In the genomic region with DNA sequence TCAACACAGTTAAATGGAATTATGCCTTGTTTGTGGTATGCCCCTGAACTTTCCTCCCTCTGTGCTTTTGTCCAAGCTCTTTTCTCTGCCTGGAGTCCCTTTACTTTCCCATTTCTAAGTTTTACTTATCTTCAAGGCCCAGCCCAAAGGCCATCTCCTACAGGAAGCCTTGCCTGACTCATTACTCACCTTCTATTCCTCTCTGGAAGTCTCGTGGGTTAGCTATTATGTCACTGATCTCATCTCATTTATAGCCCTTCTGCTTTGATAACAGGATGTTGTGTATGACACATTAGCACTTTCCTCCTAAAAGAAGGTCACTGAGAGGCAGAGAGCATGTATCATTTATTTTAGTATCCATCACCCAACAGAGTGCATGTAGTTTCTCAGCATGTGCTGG, we compare ENCODE assay signal across 13 cellular contexts.
DNase-seq lines count a peak whose midpoint lies in the region; ATAC-seq, FAIRE-seq and TF ChIP-seq lines count a peak whose summit lies in the region.
"Had no signal": no experiment of that assay in that cellular context is flagged by ENCODE, and none has a peak within 500 bp of the region (broad histone marks: within the 10 kb centered on the region; RNA-seq: fewer than 3 reads in every experiment).

No MANE protein-coding gene starts in this region.

- H3K4me1 ChIP-seq in foreskin keratinocyte (peaks cover 14% of the 10 kb centered on the region), tibial artery (peaks cover 0 to 5% (median 2%) of the 10 kb centered on the region in 4 donors)
- H3K4me1 ChIP-seq: lower lobe of right lung had no signal

- H3K4me3 ChIP-seq in tibial artery, result no peak overlapping the region
- H3K4me3 ChIP-seq: lower lobe of right lung had no signal

- intact Hi-C loops in tibial artery (cut with DNase I; ENCODE audit: low total_unique reads), result no loop called here

- no peak overlapping the region for H3K27ac ChIP-seq in foreskin keratinocyte
- no peak overlapping the region for H3K27ac ChIP-seq in tibial artery
- H3K27ac ChIP-seq: lower lobe of right lung had no signal

- H3K27me3 ChIP-seq in foreskin keratinocyte, result peaks cover 20% of the 10 kb centered on the region
- H3K27me3 ChIP-seq in tibial artery, result peaks cover 0 to 3% of the 10 kb centered on the region in 2 donors

- H3K36me3 ChIP-seq in tibial artery, result no peaks in the 10 kb centered on the region
- H3K36me3 ChIP-seq: lower lobe of right lung had no signal

- H3K36me3 Mint-ChIP-seq in activated naive CD4-positive, alpha-beta T cell treated with anti-CD3 and anti-CD28 coated beads, Interleukin-2, amount 50 U/mL, for 72 hours, result no peaks in the 10 kb centered on the region

- H3K9me3 ChIP-seq in tibial artery, result no peaks in the 10 kb centered on the region
- H3K9me3 ChIP-seq: lower lobe of right lung had no signal

- DNase-seq in activated naive CD4-positive, alpha-beta T cell treated with anti-CD3 and anti-CD28 coated beads, Interleukin-2, amount 50 U/mL, for 72 hours (ENCODE audit: low spot score in 2 of 2), result no peak
- no peak for DNase-seq in activated naive CD4-positive, alpha-beta T cell treated with anti-CD3 and anti-CD28 coated beads, Interleukin-2, amount 50 U/mL, for 16 hours
- DNase-seq in foreskin keratinocyte (peak; percentile 67 to 87), urothelium cell line (ENCODE audit: low spot score) (peak; percentile 59), tibial artery (no peak), GM20000 (ENCODE audit: low spot score) (no peak), medulla oblongata (ENCODE audit: extremely low spot score) (no peak)
- DNase-seq: central memory CD4-positive, alpha-beta T cell; GF-D8; glutamatergic neuron; lower lobe of right lung; NCI-H1436 treated with DMSO at 0.1 percent for 48 hours had no signal

- H3K9me3 Mint-ChIP-seq in activated naive CD4-positive, alpha-beta T cell treated with anti-CD3 and anti-CD28 coated beads, Interleukin-2, amount 50 U/mL, for 72 hours, result no peaks in the 10 kb centered on the region

- peak overlapping the region in 1 of 2 donors; percentile 8 for H3K27ac Mint-ChIP-seq in activated naive CD4-positive, alpha-beta T cell treated with anti-CD3 and anti-CD28 coated beads, Interleukin-2, amount 50 U/mL, for 72 hours

- peak; percentile 69 to 73 for ATAC-seq in activated naive CD4-positive, alpha-beta T cell treated with anti-CD3 and anti-CD28 coated beads, Interleukin-2, amount 50 U/mL, for 72 hours
- ATAC-seq in SK-N-SH treated with all-trans-retinoic acid at 6 μM for 48 hours (peak; percentile 52), foreskin keratinocyte (peak; percentile 98)
- ATAC-seq: lower lobe of right lung had no signal

- peak; percentile 46 for FAIRE-seq in urothelium cell line (lab: Jason Lieb, UNC)

- TF ChIP-seq CTCF in foreskin keratinocyte (conservative IDR thresholded peaks at IDR 0.05), result no peak
- no peak for TF ChIP-seq CTCF in tibial artery (IDR thresholded peaks at IDR 0.05)
- TF ChIP-seq CTCF in GM20000 (IDR thresholded peaks at IDR 0.05; ENCODE audit: extremely low read depth, missing control alignments), result no peak

TF ChIP-seq in SK-N-SH treated with all-trans-retinoic acid at 6 μM for 48 hours, 23 proteins besides CTCF, POLR2A, EP300 and RAD21:
- TF ChIP-seq RARB (CRISPR knock-in tag; IDR thresholded peaks at IDR 0.05), result no peak
- no peak for TF ChIP-seq BACH2 (CRISPR knock-in tag; IDR thresholded peaks at IDR 0.05; ENCODE audit: borderline replicate concordance)
- TF ChIP-seq, protein P1, sequence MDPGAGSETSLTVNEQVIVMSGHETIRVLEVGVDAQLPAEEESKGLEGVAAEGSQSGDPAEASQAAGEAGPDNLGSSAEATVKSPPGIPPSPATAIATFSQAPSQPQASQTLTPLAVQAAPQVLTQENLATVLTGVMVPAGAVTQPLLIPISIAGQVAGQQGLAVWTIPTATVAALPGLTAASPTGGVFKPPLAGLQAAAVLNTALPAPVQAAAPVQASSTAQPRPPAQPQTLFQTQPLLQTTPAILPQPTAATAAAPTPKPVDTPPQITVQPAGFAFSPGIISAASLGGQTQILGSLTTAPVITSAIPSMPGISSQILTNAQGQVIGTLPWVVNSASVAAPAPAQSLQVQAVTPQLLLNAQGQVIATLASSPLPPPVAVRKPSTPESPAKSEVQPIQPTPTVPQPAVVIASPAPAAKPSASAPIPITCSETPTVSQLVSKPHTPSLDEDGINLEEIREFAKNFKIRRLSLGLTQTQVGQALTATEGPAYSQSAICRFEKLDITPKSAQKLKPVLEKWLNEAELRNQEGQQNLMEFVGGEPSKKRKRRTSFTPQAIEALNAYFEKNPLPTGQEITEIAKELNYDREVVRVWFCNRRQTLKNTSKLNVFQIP (CRISPR knock-in tag; IDR thresholded peaks at IDR 0.05; ENCODE audit: borderline replicate concordance, low read depth), result peak; percentile 25; the same call in 1 of the 2 replicates
- no peak for TF ChIP-seq CSDC2 (CRISPR knock-in tag; IDR thresholded peaks at IDR 0.05)
TF ChIP-seq in SK-N-SH treated with all-trans-retinoic acid at 6 μM for 48 hours: peak in this region for 1.

Comparison
In these comparisons a context has a peak if more than half of its experiments do, and no peak if none do; other contexts are left out.
1. DNase-seq: peak in foreskin keratinocyte (2 of 2) and urothelium cell line (single experiment); none in activated naive CD4-positive, alpha-beta T cell treated with anti-CD3 and anti-CD28 coated beads, Interleukin-2, amount 50 U/mL, for 72 hours (0 of 2), activated naive CD4-positive, alpha-beta T cell treated with anti-CD3 and anti-CD28 coated beads, Interleukin-2, amount 50 U/mL, for 16 hours (single experiment), tibial artery (0 of 2), GM20000 (single experiment) and medulla oblongata (single experiment).
2. Peak in every context shown above with its lines, with median percentiles within 50 percentile points of each other: ATAC-seq.